ENCODE assay signal across 9 cellular contexts in genomic region chr4:7970031-7970946, GRCh38. TPM values are rescaled to one million over a fixed set of nuclear protein-coding genes. Genes with fewer than 3 reads are reported as not detected.
DNase-seq lines count a peak whose midpoint lies in the region; ATAC-seq and TF ChIP-seq lines count a peak whose summit lies in the region.
"Had no signal": no experiment of that assay in that cellular context is flagged by ENCODE, and none has a peak within 500 bp of the region (broad histone marks: within the 10 kb centered on the region; RNA-seq: fewer than 3 reads in every experiment).

No MANE protein-coding gene starts in this region.

- H3K4me2 ChIP-seq in parathyroid adenoma (ENCODE audit: low read length), result peak overlapping the region; percentile 47

- H3K9me3 Mint-ChIP-seq in activated CD4-positive, alpha-beta T cell treated with anti-CD3 and anti-CD28 coated beads for 36 hours (ENCODE audit: low read depth), result no peaks in the 10 kb centered on the region
- no peaks in the 10 kb centered on the region for H3K9me3 Mint-ChIP-seq in endodermal cell
- H3K9me3 Mint-ChIP-seq: activated B cell treated with CpG ODN at 0.5 μM for 24 hours had no signal

- DNase-seq in activated CD4-positive, alpha-beta T cell treated with anti-CD3 and anti-CD28 coated beads for 36 hours, result peak; percentile 74
- peak; percentile 75 for DNase-seq in endodermal cell
- no peak for DNase-seq in MV-4-11 (lab: John Stamatoyannopoulos, UW)
- DNase-seq in midbrain (lab: John Stamatoyannopoulos, UW), result no peak
- DNase-seq in amygdala (lab: John Stamatoyannopoulos, UW), result no peak
- DNase-seq: activated B cell treated with CpG ODN at 0.5 μM for 24 hours had no signal

- H3K36me3 ChIP-seq in endodermal cell (ENCODE audit: control insufficient read depth, insufficient read depth, low read length), result no peaks in the 10 kb centered on the region
- no peaks in the 10 kb centered on the region for H3K36me3 ChIP-seq in parathyroid adenoma (ENCODE audit: control insufficient read depth, insufficient read depth, low read length)

- TF ChIP-seq CTCF in endodermal cell (conservative IDR thresholded peaks at IDR 0.05) (no peak), parathyroid adenoma (IDR thresholded peaks at IDR 0.05) (no peak)

- H3K9ac ChIP-seq in endodermal cell (ENCODE audit: extremely low read depth, low read length, poor library complexity, severe bottlenecking), result no peak overlapping the region
- H3K9ac ChIP-seq in parathyroid adenoma, result no peak overlapping the region

- 80 to 81% methylated on average over 10 to 18 of the region's 18 CpGs for WGBS in endodermal cell (ENCODE audit: insufficient coverage in 1 of 2, insufficient read length in 1 of 2), 2 experiments

- POLR2A ChIA-PET in activated CD4-positive, alpha-beta T cell treated with anti-CD3 and anti-CD28 coated beads for 36 hours (lab: Charles Lee), result interaction anchor here (1.1 to 2.0 kb wide), 3 partner anchors 9 to 115 kb away, joined by 3 to 8 read pairs (median 6); partner anchors contain the start of gene AFAP1

- no peak overlapping the region for H3K4me3 ChIP-seq in endodermal cell (ENCODE audit: low read length)
- no peak overlapping the region for H3K4me3 ChIP-seq in parathyroid adenoma (ENCODE audit: low read depth, low read length)

- H2AFZ ChIP-seq in parathyroid adenoma, result peak overlapping the region; percentile 70

- ATAC-seq in GM18867 (IDR thresholded peaks at IDR 0.05; ENCODE audit: unreplicated experiment), result peak; percentile 65
- ATAC-seq in HG02981 (IDR thresholded peaks at IDR 0.05; ENCODE audit: unreplicated experiment), result peak; percentile 61
- peak; percentile 60 for ATAC-seq in activated CD4-positive, alpha-beta T cell treated with anti-CD3 and anti-CD28 coated beads for 36 hours

- peaks cover 57% of the 10 kb centered on the region for H3K4me1 Mint-ChIP-seq in activated CD4-positive, alpha-beta T cell treated with anti-CD3 and anti-CD28 coated beads for 36 hours
- peaks cover 17% of the 10 kb centered on the region for H3K4me1 Mint-ChIP-seq in endodermal cell

- peak overlapping the region; percentile 81 for H3K4me3 Mint-ChIP-seq in activated CD4-positive, alpha-beta T cell treated with anti-CD3 and anti-CD28 coated beads for 36 hours
- no peak overlapping the region for H3K4me3 Mint-ChIP-seq in endodermal cell
- H3K4me3 Mint-ChIP-seq: activated B cell treated with CpG ODN at 0.5 μM for 24 hours had no signal

- H3K4me1 ChIP-seq in endodermal cell (ENCODE audit: control insufficient read depth, insufficient read depth, low read length) (no peaks in the 10 kb centered on the region), parathyroid adenoma (peaks cover 5% of the 10 kb centered on the region)

- peak overlapping the region; percentile 98 for H3K27ac Mint-ChIP-seq in activated CD4-positive, alpha-beta T cell treated with anti-CD3 and anti-CD28 coated beads for 36 hours
- peak overlapping the region; percentile 57 for H3K27ac Mint-ChIP-seq in endodermal cell
- H3K27ac Mint-ChIP-seq: activated B cell treated with CpG ODN at 0.5 μM for 24 hours had no signal

- H3K9me3 ChIP-seq in endodermal cell (ENCODE audit: control insufficient read depth, low read length), result no peaks in the 10 kb centered on the region
- H3K9me3 ChIP-seq in parathyroid adenoma (ENCODE audit: control insufficient read depth, low read length), result no peaks in the 10 kb centered on the region

- no peaks in the 10 kb centered on the region for H3K27me3 Mint-ChIP-seq in activated CD4-positive, alpha-beta T cell treated with anti-CD3 and anti-CD28 coated beads for 36 hours
- H3K27me3 Mint-ChIP-seq in endodermal cell (ENCODE audit: insufficient read depth), result no peaks in the 10 kb centered on the region

- intact Hi-C loops in activated CD4-positive, alpha-beta T cell treated with anti-CD3 and anti-CD28 coated beads for 36 hours (cut with DNase I, micrococcal nuclease), result loop anchor here (1.0 to 10.0 kb wide), 2 partner anchors 9 to 465 kb away; no protein-coding TSS in a partner anchor

- CTCF ChIA-PET in activated CD4-positive, alpha-beta T cell treated with anti-CD3 and anti-CD28 coated beads for 36 hours (lab: Charles Lee), result interaction anchor here (1.5 to 3.3 kb wide), 2 partner anchors 11 to 33 kb away, joined by 3 to 11 read pairs; no protein-coding TSS in a partner anchor

- peaks cover 12% of the 10 kb centered on the region for H3K36me3 Mint-ChIP-seq in activated CD4-positive, alpha-beta T cell treated with anti-CD3 and anti-CD28 coated beads for 36 hours (ENCODE audit: low read depth)
- no peaks in the 10 kb centered on the region for H3K36me3 Mint-ChIP-seq in endodermal cell (ENCODE audit: low read depth)

- H3K27ac ChIP-seq in endodermal cell (ENCODE audit: low read depth, low read length), result no peak overlapping the region
- H3K27ac ChIP-seq in parathyroid adenoma, result peak overlapping the region; percentile 93

- H3K27me3 ChIP-seq in endodermal cell (ENCODE audit: control insufficient read depth, insufficient read depth, low read length, poor library complexity, severe bottlenecking), result no peaks in the 10 kb centered on the region
- no peaks in the 10 kb centered on the region for H3K27me3 ChIP-seq in parathyroid adenoma (ENCODE audit: control insufficient read depth, insufficient read depth, low read length)

- no peaks in the 10 kb centered on the region for H3K79me2 ChIP-seq in parathyroid adenoma

RNA-seq across cellular contexts. Expression of gene AFAP1, which starts 30.6 kb away (rescaled TPM):
- total RNA-seq in activated CD4-positive, alpha-beta T cell treated with anti-CD3 and anti-CD28 coated beads for 36 hours, result 10 to 100 TPM; 27.1 to 27.2 TPM
- 10 to 100 TPM; 18.2 to 22.5 TPM for total RNA-seq in endodermal cell
- 24.1 TPM for polyA plus RNA-seq in endodermal cell (2013, experiment 1 of 2)
- 22.7 TPM for polyA plus RNA-seq in endodermal cell (2013, experiment 2 of 2)

Comparison
In these comparisons a context has a peak if more than half of its experiments do, and no peak if none do; other contexts are left out.
1. DNase-seq: peak in activated CD4-positive, alpha-beta T cell treated with anti-CD3 and anti-CD28 coated beads for 36 hours (single experiment) and endodermal cell (single experiment); none in MV-4-11 (single experiment), midbrain (single experiment) and amygdala (0 of 56).
2. Peak in every context shown above with its lines, with median percentiles within 50 percentile points of each other: ATAC-seq.